ENCODE assay signal across 11 cellular contexts in the genomic region with DNA sequence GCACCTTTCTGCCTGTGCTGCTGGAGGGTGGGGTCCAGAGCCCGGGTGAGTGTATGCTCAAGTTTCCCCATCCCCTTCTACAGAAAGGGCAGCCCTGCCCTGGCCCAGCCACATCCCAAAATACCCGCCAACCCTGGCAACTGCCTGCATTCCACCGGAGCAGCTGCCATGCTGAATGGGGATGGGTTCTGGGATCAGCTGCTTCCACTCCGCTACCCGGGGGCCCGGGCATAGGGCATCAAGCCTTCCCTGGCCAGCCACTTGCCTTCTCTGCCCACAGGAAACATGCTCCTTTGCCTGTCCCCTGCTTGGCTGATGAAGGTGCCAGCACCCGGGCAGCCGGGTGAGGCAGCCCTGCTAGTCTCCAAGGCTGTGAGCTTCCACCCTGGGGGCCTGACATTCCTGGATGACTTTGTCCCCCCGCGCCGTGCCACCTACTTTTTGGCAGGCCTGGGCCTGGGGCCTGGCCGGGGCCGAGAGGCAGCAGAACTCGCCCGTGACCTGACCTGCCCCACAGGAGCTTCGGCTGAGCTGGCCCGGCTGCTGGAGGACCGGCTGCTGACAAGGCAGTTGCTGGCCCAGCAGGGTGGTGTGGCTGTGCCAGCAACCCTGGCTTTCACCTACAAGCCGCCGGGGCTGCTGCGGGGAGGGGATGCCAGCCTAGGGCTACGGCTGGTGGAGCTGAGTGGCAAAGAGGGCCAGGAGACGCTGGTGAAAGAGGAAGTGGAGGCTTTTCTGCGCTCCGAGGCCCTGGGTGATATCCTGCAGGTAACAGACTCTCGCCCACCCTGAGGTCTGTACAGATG. TPM values are rescaled to one million over a fixed set of nuclear protein-coding genes. Genes with fewer than 3 reads are reported as not detected.
A peak's percentile ranks its signal among the peaks of the same experiment; 100 is the strongest.
DNase-seq lines count a peak whose midpoint lies in the region; ATAC-seq and TF ChIP-seq lines count a peak whose summit lies in the region.
"Had no signal": no experiment of that assay in that cellular context is flagged by ENCODE, and none has a peak within 500 bp of the region (broad histone marks: within the 10 kb centered on the region; RNA-seq: fewer than 3 reads in every experiment).

No MANE protein-coding gene starts in this region.

- H3K9me3 Mint-ChIP-seq in activated CD4-positive, alpha-beta memory T cell treated with anti-CD3 and anti-CD28 coated beads for 36 hours = no peaks in the 10 kb centered on the region
- no peaks in the 10 kb centered on the region for H3K9me3 Mint-ChIP-seq in activated CD4-positive, alpha-beta memory T cell treated with anti-CD3 and anti-CD28 coated beads, Interleukin-2, amount 10 ng/mL, durations not matched to agents 7 days and 5 days
- no peaks in the 10 kb centered on the region for H3K9me3 Mint-ChIP-seq in stimulated activated naive CD8-positive, alpha-beta T cell treated with anti-CD3 and anti-CD28 coated beads, Interleukin-15, amount 100 ng/mL, for 72 hours
- H3K9me3 Mint-ChIP-seq in nephron progenitor cell = no peaks in the 10 kb centered on the region

- peak overlapping the region; percentile 45 for H3K27ac Mint-ChIP-seq in activated CD4-positive, alpha-beta memory T cell treated with anti-CD3 and anti-CD28 coated beads for 36 hours
- no peak overlapping the region for H3K27ac Mint-ChIP-seq in activated CD4-positive, alpha-beta memory T cell treated with anti-CD3 and anti-CD28 coated beads, Interleukin-2, amount 10 ng/mL, durations not matched to agents 7 days and 5 days
- H3K27ac Mint-ChIP-seq in stimulated activated naive CD8-positive, alpha-beta T cell treated with anti-CD3 and anti-CD28 coated beads, Interleukin-15, amount 100 ng/mL, for 72 hours = peak overlapping the region; percentile 67 to 97
- no peak overlapping the region for H3K27ac Mint-ChIP-seq in nephron progenitor cell

- H3K4me3 Mint-ChIP-seq in activated CD4-positive, alpha-beta memory T cell treated with anti-CD3 and anti-CD28 coated beads for 36 hours = peak overlapping the region; percentile 50
- H3K4me3 Mint-ChIP-seq in activated CD4-positive, alpha-beta memory T cell treated with anti-CD3 and anti-CD28 coated beads, Interleukin-2, amount 10 ng/mL, durations not matched to agents 7 days and 5 days = no peak overlapping the region
- H3K4me3 Mint-ChIP-seq in stimulated activated naive CD8-positive, alpha-beta T cell treated with anti-CD3 and anti-CD28 coated beads, Interleukin-15, amount 100 ng/mL, for 72 hours = peak overlapping the region; percentile 87 to 88
- H3K4me3 Mint-ChIP-seq in nephron progenitor cell = no peak overlapping the region

- ATAC-seq in Right ventricle myocardium inferior (peak; percentile 43), HG02623 (IDR thresholded peaks at IDR 0.05; ENCODE audit: unreplicated experiment) (no peak)
- ATAC-seq in stimulated activated naive CD8-positive, alpha-beta T cell treated with anti-CD3 and anti-CD28 coated beads, Interleukin-15, amount 100 ng/mL, for 72 hours = peak; percentile 15

- DNase-seq in activated CD4-positive, alpha-beta memory T cell treated with anti-CD3 and anti-CD28 coated beads for 36 hours = no peak
- no peak for DNase-seq in activated CD4-positive, alpha-beta memory T cell treated with anti-CD3 and anti-CD28 coated beads, Interleukin-2, amount 10 ng/mL, durations not matched to agents 7 days and 5 days
- DNase-seq in RWPE1 (ENCODE audit: low spot score) (no peak), Right ventricle myocardium inferior (ENCODE audit: missing footprints) (no peak), GM20000 (ENCODE audit: low spot score) (no peak), nephron progenitor cell (no peak)
- DNase-seq in stimulated activated naive CD8-positive, alpha-beta T cell treated with anti-CD3 and anti-CD28 coated beads, Interleukin-15, amount 100 ng/mL, for 72 hours = peak in 1 of 2 donors; percentile 59
- DNase-seq: BE2C, mesendoderm had no signal

- no peaks in the 10 kb centered on the region for H3K27me3 Mint-ChIP-seq in activated CD4-positive, alpha-beta memory T cell treated with anti-CD3 and anti-CD28 coated beads for 36 hours
- H3K27me3 Mint-ChIP-seq in activated CD4-positive, alpha-beta memory T cell treated with anti-CD3 and anti-CD28 coated beads, Interleukin-2, amount 10 ng/mL, durations not matched to agents 7 days and 5 days = peaks cover 13% of the 10 kb centered on the region
- no peaks in the 10 kb centered on the region for H3K27me3 Mint-ChIP-seq in stimulated activated naive CD8-positive, alpha-beta T cell treated with anti-CD3 and anti-CD28 coated beads, Interleukin-15, amount 100 ng/mL, for 72 hours
- peaks cover 44% of the 10 kb centered on the region for H3K27me3 Mint-ChIP-seq in nephron progenitor cell (ENCODE audit: low read depth, poor library complexity)

- peak overlapping the region; percentile 83 for H3K27ac ChIP-seq in RWPE1

- no peaks in the 10 kb centered on the region for H3K36me3 Mint-ChIP-seq in activated CD4-positive, alpha-beta memory T cell treated with anti-CD3 and anti-CD28 coated beads for 36 hours
- no peaks in the 10 kb centered on the region for H3K36me3 Mint-ChIP-seq in activated CD4-positive, alpha-beta memory T cell treated with anti-CD3 and anti-CD28 coated beads, Interleukin-2, amount 10 ng/mL, durations not matched to agents 7 days and 5 days (ENCODE audit: low read depth)
- no peaks in the 10 kb centered on the region for H3K36me3 Mint-ChIP-seq in nephron progenitor cell (ENCODE audit: low read depth)

- POLR2A ChIA-PET in activated CD4-positive, alpha-beta memory T cell treated with anti-CD3 and anti-CD28 coated beads for 36 hours (lab: Charles Lee) = interaction anchor here (0.8 to 1.6 kb wide), 8 partner anchors 10 to 66 kb away, joined by 3 to 11 read pairs (median 4); a partner anchor contains a TSS
- POLR2A ChIA-PET in activated CD4-positive, alpha-beta memory T cell treated with anti-CD3 and anti-CD28 coated beads, Interleukin-2, amount 10 ng/mL, durations not matched to agents 7 days and 5 days (lab: Charles Lee) = interaction anchor here (0.6 to 11.7 kb wide), 11 partner anchors 9 to 130 kb away, joined by 3 to 155 read pairs (median 6); a partner anchor contains a TSS
- POLR2A ChIA-PET in RWPE1 (lab: Yijun Ruan, JAX; ENCODE audit: low non-redundant PET) = interaction anchor here (1.8 kb wide), 1 partner anchor 17 kb away, joined by 4 read pairs; a partner anchor contains a TSS

- H3K4me1 Mint-ChIP-seq in activated CD4-positive, alpha-beta memory T cell treated with anti-CD3 and anti-CD28 coated beads for 36 hours (ENCODE audit: low read depth) = peaks cover 43% of the 10 kb centered on the region
- H3K4me1 Mint-ChIP-seq in activated CD4-positive, alpha-beta memory T cell treated with anti-CD3 and anti-CD28 coated beads, Interleukin-2, amount 10 ng/mL, durations not matched to agents 7 days and 5 days = peaks cover 46% of the 10 kb centered on the region
- H3K4me1 Mint-ChIP-seq in stimulated activated naive CD8-positive, alpha-beta T cell treated with anti-CD3 and anti-CD28 coated beads, Interleukin-15, amount 100 ng/mL, for 72 hours = peaks cover 70% of the 10 kb centered on the region
- H3K4me1 Mint-ChIP-seq in nephron progenitor cell = peaks cover 25% of the 10 kb centered on the region

- intact Hi-C loops in activated CD4-positive, alpha-beta memory T cell treated with anti-CD3 and anti-CD28 coated beads for 36 hours (cut with micrococcal nuclease) = no loop called here
- intact Hi-C loops in Right ventricle myocardium inferior (cut with DNase I) = no loop called here

- CTCF ChIA-PET in activated CD4-positive, alpha-beta memory T cell treated with anti-CD3 and anti-CD28 coated beads for 36 hours (lab: Charles Lee) = interaction anchor here (1.2 to 2.3 kb wide), 4 partner anchors 11 to 68 kb away, joined by 3 to 7 read pairs (median 5); a partner anchor contains a TSS
- CTCF ChIA-PET in activated CD4-positive, alpha-beta memory T cell treated with anti-CD3 and anti-CD28 coated beads, Interleukin-2, amount 10 ng/mL, durations not matched to agents 7 days and 5 days (lab: Charles Lee) = interaction anchor here (0.6 to 2.5 kb wide), 4 partner anchors 15 to 87 kb away, joined by 3 to 10 read pairs (median 7); a partner anchor contains a TSS
- CTCF ChIA-PET in RWPE1 (lab: Yijun Ruan, JAX) = interaction anchor here (0.6 to 1.2 kb wide), 2 partner anchors 17 to 19 kb away, joined by 4 read pairs; a partner anchor contains a TSS

- TF ChIP-seq CTCF in RWPE1 (conservative IDR thresholded peaks at IDR 0.05; ENCODE audit: low read depth) (no peak), GM20000 (IDR thresholded peaks at IDR 0.05; ENCODE audit: extremely low read depth, missing control alignments) (no peak), nephron progenitor cell (IDR thresholded peaks at IDR 0.05) (no peak)

RNA-seq across cellular contexts. Expression of a gene that starts 3.2 kb away (rescaled TPM):
- total RNA-seq in activated CD4-positive, alpha-beta memory T cell treated with anti-CD3 and anti-CD28 coated beads for 36 hours = 1 to 10 TPM; 2.3 to 3.3 TPM
- total RNA-seq in activated CD4-positive, alpha-beta memory T cell treated with anti-CD3 and anti-CD28 coated beads, Interleukin-2, amount 10 ng/mL, durations not matched to agents 7 days and 5 days = 1 to 10 TPM in 1 of 2 experiments, under 1 TPM in 1; 0.76 to 1.1 TPM
- 14.1 TPM for total RNA-seq in Right ventricle myocardium inferior

RNA-seq across cellular contexts. Expression of a gene that starts 9.6 kb away (rescaled TPM):
- total RNA-seq in activated CD4-positive, alpha-beta memory T cell treated with anti-CD3 and anti-CD28 coated beads for 36 hours = 10 to 100 TPM; 57.4 to 57.5 TPM
- total RNA-seq in activated CD4-positive, alpha-beta memory T cell treated with anti-CD3 and anti-CD28 coated beads, Interleukin-2, amount 10 ng/mL, durations not matched to agents 7 days and 5 days = 10 to 100 TPM; 56.9 to 57.1 TPM
- total RNA-seq in Right ventricle myocardium inferior = 27.8 TPM

RNA-seq across cellular contexts. Expression of a gene that starts 14.8 kb away (rescaled TPM):
- total RNA-seq in activated CD4-positive, alpha-beta memory T cell treated with anti-CD3 and anti-CD28 coated beads for 36 hours = 100 to 1,000 TPM; 123 to 126 TPM
- total RNA-seq in activated CD4-positive, alpha-beta memory T cell treated with anti-CD3 and anti-CD28 coated beads, Interleukin-2, amount 10 ng/mL, durations not matched to agents 7 days and 5 days = 100 to 1,000 TPM; 285 to 310 TPM
- 1.3 TPM for total RNA-seq in Right ventricle myocardium inferior
- total RNA-seq: endothelial cell of umbilical vein had no signal

RNA-seq across cellular contexts. Expression of a gene that starts 17.0 kb away (rescaled TPM):
- 100 to 1,000 TPM; 261 to 267 TPM for total RNA-seq in activated CD4-positive, alpha-beta memory T cell treated with anti-CD3 and anti-CD28 coated beads for 36 hours
- total RNA-seq in activated CD4-positive, alpha-beta memory T cell treated with anti-CD3 and anti-CD28 coated beads, Interleukin-2, amount 10 ng/mL, durations not matched to agents 7 days and 5 days = 100 to 1,000 TPM; 308 to 315 TPM
- total RNA-seq in Right ventricle myocardium inferior = 112 TPM

RNA-seq across cellular contexts. Expression of a gene that starts 18.8 kb away (rescaled TPM):
- 10 to 100 TPM; 93.5 to 97.4 TPM for total RNA-seq in activated CD4-positive, alpha-beta memory T cell treated with anti-CD3 and anti-CD28 coated beads for 36 hours
- total RNA-seq in activated CD4-positive, alpha-beta memory T cell treated with anti-CD3 and anti-CD28 coated beads, Interleukin-2, amount 10 ng/mL, durations not matched to agents 7 days and 5 days = 100 to 1,000 TPM; 398 to 401 TPM
- 1.7 TPM for total RNA-seq in Right ventricle myocardium inferior
- total RNA-seq: endothelial cell of umbilical vein had no signal

Comparison
In these comparisons a context has a peak if more than half of its experiments do, and no peak if none do; other contexts are left out.
1. H3K27ac Mint-ChIP-seq: peak in activated CD4-positive, alpha-beta memory T cell treated with anti-CD3 and anti-CD28 coated beads for 36 hours (single experiment) and stimulated activated naive CD8-positive, alpha-beta T cell treated with anti-CD3 and anti-CD28 coated beads, Interleukin-15, amount 100 ng/mL, for 72 hours (2 of 2); none in activated CD4-positive, alpha-beta memory T cell treated with anti-CD3 and anti-CD28 coated beads, Interleukin-2, amount 10 ng/mL, durations not matched to agents 7 days and 5 days (single experiment) and nephron progenitor cell (single experiment).
2. H3K4me3 Mint-ChIP-seq: peak in activated CD4-positive, alpha-beta memory T cell treated with anti-CD3 and anti-CD28 coated beads for 36 hours (single experiment) and stimulated activated naive CD8-positive, alpha-beta T cell treated with anti-CD3 and anti-CD28 coated beads, Interleukin-15, amount 100 ng/mL, for 72 hours (2 of 2); none in activated CD4-positive, alpha-beta memory T cell treated with anti-CD3 and anti-CD28 coated beads, Interleukin-2, amount 10 ng/mL, durations not matched to agents 7 days and 5 days (single experiment) and nephron progenitor cell (single experiment).
3. RNA of a gene that starts 14.8 kb away (total RNA-seq): 285 to 310 TPM in activated CD4-positive, alpha-beta memory T cell treated with anti-CD3 and anti-CD28 coated beads, Interleukin-2, amount 10 ng/mL, durations not matched to agents 7 days and 5 days and 123 to 126 TPM in activated CD4-positive, alpha-beta memory T cell treated with anti-CD3 and anti-CD28 coated beads for 36 hours; 1.3 TPM in Right ventricle myocardium inferior (single experiment); every median in the first group is over 10 times any median in the second.